ENCODE assay signal across 12 cellular contexts in the genomic region with DNA sequence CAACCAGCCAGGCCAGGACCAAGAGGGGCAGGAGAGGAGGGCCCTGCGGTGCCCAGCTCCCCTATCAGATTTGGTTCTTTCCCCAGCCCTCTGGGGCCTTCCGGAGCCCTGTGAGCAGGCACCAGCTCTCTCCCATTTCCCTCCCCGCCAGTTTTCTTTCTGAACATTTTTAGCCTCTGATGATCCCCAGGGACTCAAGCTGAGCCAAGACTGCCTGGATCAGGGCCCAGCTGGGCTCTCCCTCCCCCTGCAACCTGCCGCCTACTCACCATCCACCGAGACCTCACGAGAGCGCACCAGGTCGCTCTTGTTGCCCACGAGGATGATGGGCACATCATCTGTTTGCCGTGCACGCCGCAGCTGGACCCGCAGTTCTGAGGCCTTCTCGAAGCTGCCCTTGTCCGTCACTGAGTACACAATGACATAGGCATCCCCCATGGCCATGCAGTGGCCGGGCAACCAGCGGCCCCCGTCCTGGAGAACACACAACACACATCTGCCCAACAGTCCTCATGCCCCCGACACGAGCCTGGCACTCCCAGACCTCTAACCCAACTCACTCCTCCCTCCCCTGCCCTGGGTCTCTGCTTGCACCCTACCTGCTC. TPM values are rescaled to one million over a fixed set of nuclear protein-coding genes. Genes with fewer than 3 reads are reported as not detected.
DNase-seq lines count a peak whose midpoint lies in the region; ATAC-seq and TF ChIP-seq lines count a peak whose summit lies in the region.
"Had no signal": no experiment of that assay in that cellular context is flagged by ENCODE, and none has a peak within 500 bp of the region (broad histone marks: within the 10 kb centered on the region; RNA-seq: fewer than 3 reads in every experiment).

No MANE protein-coding gene starts in this region.

- H2AFZ ChIP-seq in PC-3 (ENCODE audit: low read length) = no peak overlapping the region

- no peaks in the 10 kb centered on the region for H3F3A ChIP-seq in PC-3 (ENCODE audit: low read length, unreplicated experiment)

- H3K9me2 ChIP-seq in PC-3 (replicated peaks; ENCODE audit: low read length) = no peaks in the 10 kb centered on the region

- H3K9me3 Mint-ChIP-seq in neural crest cell = no peaks in the 10 kb centered on the region

- DNase-seq in Ammon's horn (ENCODE audit: low spot score) (peak; percentile 40), NCI-H2171 (lab: John Stamatoyannopoulos, UW) (peak; percentile 93), epithelial cell of esophagus (ENCODE audit: low read depth) (no peak), neural crest cell (ENCODE audit: low read depth, low spot score) (no peak), AG08395 (ENCODE audit: low spot score) (no peak), PC-3 (no peak)
- DNase-seq: HCEC 1CT, islet precursor cell, OCI-M1 had no signal

- peaks cover 71% of the 10 kb centered on the region for H3K27me3 Mint-ChIP-seq in neural crest cell (ENCODE audit: low read depth)

- POLR2A ChIA-PET in PC-3 (lab: Charles Lee; ENCODE audit: unreplicated experiment) = no interaction called here

- peak overlapping the region; percentile 46 for H3K4me3 ChIP-seq in epithelial cell of esophagus (ENCODE audit: low read length)
- no peak overlapping the region for H3K4me3 ChIP-seq in PC-3 (ENCODE audit: low read length)

- no peak for TF ChIP-seq CTCF in epithelial cell of esophagus (IDR thresholded peaks at IDR 0.05; ENCODE audit: insufficient read depth, low read depth, low read length, missing control alignments)
- TF ChIP-seq CTCF in neural crest cell (conservative IDR thresholded peaks at IDR 0.05) = no peak
- TF ChIP-seq CTCF in PC-3 (conservative IDR thresholded peaks at IDR 0.05; ENCODE audit: low read depth, low read length) = no peak

- no peaks in the 10 kb centered on the region for H3K79me2 ChIP-seq in PC-3 (ENCODE audit: low read length)

- H3K4me1 Mint-ChIP-seq in neural crest cell = peaks cover 7% of the 10 kb centered on the region

- H3K27me3 ChIP-seq in PC-3 (ENCODE audit: low read length) = peaks cover 13% of the 10 kb centered on the region

- H3K27ac Mint-ChIP-seq in neural crest cell (ENCODE audit: unreplicated experiment) = peak overlapping the region; percentile 19

- CTCF ChIA-PET in PC-3 (lab: Charles Lee) = no interaction called here

- no peak overlapping the region for H3K27ac ChIP-seq in PC-3 (ENCODE audit: low read length)
- H3K27ac ChIP-seq: C4-2B had no signal

- H3K36me3 Mint-ChIP-seq in neural crest cell (ENCODE audit: low read depth) = no peaks in the 10 kb centered on the region

- H3K4me1 ChIP-seq in PC-3 (ENCODE audit: insufficient read depth, low read length) = peaks cover 3% of the 10 kb centered on the region; the same call in 1 of the 2 replicates

- no peaks in the 10 kb centered on the region for H3K36me3 ChIP-seq in PC-3 (ENCODE audit: low read depth, low read length)

- H4K20me1 ChIP-seq in PC-3 (ENCODE audit: low read length) = no peaks in the 10 kb centered on the region

- BruUV-seq in PC-3 (replicated peaks; lab: Mats Ljungman, UMichigan) = no TSS peak

- no peaks in the 10 kb centered on the region for H3K9me3 ChIP-seq in PC-3 (ENCODE audit: low read length)

- ATAC-seq in HG02938 (IDR thresholded peaks at IDR 0.05; ENCODE audit: unreplicated experiment) = no peak
- no peak for ATAC-seq in PC-3
- no peak for ATAC-seq in HG02623 (IDR thresholded peaks at IDR 0.05; ENCODE audit: unreplicated experiment)

- intact Hi-C loops in PC-3 (cut with micrococcal nuclease) = no loop called here

- no peak overlapping the region for H3K4me3 Mint-ChIP-seq in neural crest cell

- H3K9ac ChIP-seq in PC-3 (ENCODE audit: low read length) = no peak overlapping the region

- H3K4me2 ChIP-seq in PC-3 (ENCODE audit: low read length) = no peak overlapping the region

RNA-seq across cellular contexts. Expression of a gene that starts 2.0 kb away (rescaled TPM):
- total RNA-seq in neural crest cell = 0.20 and 0.54 TPM in 2 replicates
- total RNA-seq in PC-3 (2014; rRNA removed) = 1.2 and 2.8 TPM in 2 replicates

RNA-seq across cellular contexts. Expression of a gene that starts 4.7 kb away (rescaled TPM):
- total RNA-seq in neural crest cell = not detected in 2 replicates
- not detected in 2 replicates for total RNA-seq in PC-3 (2014; rRNA removed)

RNA-seq across cellular contexts. Expression of a gene that starts 10.9 kb away (rescaled TPM):
- 73.8 and 77.5 TPM in 2 replicates for total RNA-seq in neural crest cell
- 147 and 172 TPM in 2 replicates for total RNA-seq in PC-3 (2014; rRNA removed)

RNA-seq across cellular contexts. Expression of a gene that starts 12.0 kb away (rescaled TPM):
- total RNA-seq in neural crest cell (50.1 and 52.5 TPM in 2 replicates), PC-3 (2014; rRNA removed) (15.3 and 15.8 TPM in 2 replicates)

RNA-seq across cellular contexts. Expression of a gene that starts 37.7 kb away (rescaled TPM):
- total RNA-seq in neural crest cell (2.4 and 3.2 TPM in 2 replicates), PC-3 (2014; rRNA removed) (0.26 and 0.58 TPM in 2 replicates)

Comparison
In these comparisons a context has a peak if more than half of its experiments do, and no peak if none do; other contexts are left out.
1. DNase-seq: peak in Ammon's horn (single experiment) and NCI-H2171 (single experiment); none in epithelial cell of esophagus (single experiment), neural crest cell (single experiment), AG08395 (single experiment) and PC-3 (single experiment).